12 cellular contexts compared by ENCODE assay signal in the genomic region with DNA sequence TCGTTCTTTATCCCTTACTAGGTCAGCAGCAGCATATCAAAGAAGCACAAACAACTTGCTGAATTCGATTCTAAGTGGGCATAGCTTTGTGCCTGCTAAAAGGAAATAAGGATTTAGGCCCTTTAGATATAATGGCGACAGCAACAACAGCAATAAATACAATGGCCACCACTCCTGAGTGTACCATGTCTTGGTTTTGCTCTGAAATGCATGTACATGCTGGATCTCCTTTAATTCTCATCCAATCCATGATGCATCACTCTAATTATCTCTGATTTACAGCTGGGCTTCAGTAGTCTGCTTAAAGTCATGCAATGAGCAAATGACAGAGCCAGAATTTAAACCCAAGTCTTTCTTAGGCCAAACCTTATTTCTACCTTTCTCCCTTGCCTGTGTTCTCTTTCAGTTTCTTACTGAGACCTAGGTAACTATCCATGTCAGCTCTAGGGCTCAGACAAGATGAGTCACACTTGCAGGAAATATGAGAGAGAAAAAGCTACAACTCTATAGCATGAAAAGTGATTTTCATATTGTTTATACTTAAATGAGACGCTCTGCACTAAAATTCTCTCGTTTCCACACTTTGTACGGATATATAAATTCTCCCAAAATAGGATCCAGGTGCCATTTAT.
DNase-seq lines count a peak whose midpoint lies in the region; ATAC-seq and TF ChIP-seq lines count a peak whose summit lies in the region.
"Had no signal": no experiment of that assay in that cellular context is flagged by ENCODE, and none has a peak within 500 bp of the region (broad histone marks: within the 10 kb centered on the region; RNA-seq: fewer than 3 reads in every experiment).

No MANE protein-coding gene starts in this region.

- no peaks in the 10 kb centered on the region for H3K79me2 ChIP-seq in trophoblast cell (ENCODE audit: control insufficient read depth, insufficient read depth, low read length, poor library complexity)

- no peak overlapping the region for H4K12ac ChIP-seq in trophoblast cell (ENCODE audit: low read depth, low read length)

- ATAC-seq in GM19035 (IDR thresholded peaks at IDR 0.05; ENCODE audit: unreplicated experiment) (peak; percentile 63), HG03442 (IDR thresholded peaks at IDR 0.05; ENCODE audit: unreplicated experiment) (peak; percentile 83), right cardiac atrium (no peak), GM19328 (IDR thresholded peaks at IDR 0.05; ENCODE audit: unreplicated experiment) (no peak)

- no peak overlapping the region for H2BK12ac ChIP-seq in trophoblast cell (ENCODE audit: low read length)

- no peak for DNase-seq in brain microvascular endothelial cell
- DNase-seq in trophoblast cell = peak in 1 of 2 donors; percentile 42
- no peak for DNase-seq in activated effector memory CD4-positive, alpha-beta T cell treated with anti-CD3 and anti-CD28 coated beads, Interleukin-2, amount 50 U/mL, for 16 hours
- no peak for DNase-seq in right cardiac atrium
- DNase-seq in NCI-H146 (lab: John Stamatoyannopoulos, UW) = no peak
- DNase-seq: NCI-H1105 treated with DMSO at 0.1 percent for 48 hours; stimulated activated CD4-positive, alpha-beta T cell treated with anti-CD3 and anti-CD28 coated beads, Interleukin-12 subunit alpha, Interleukin-12 subunit beta, amount 100 ng/mL, for 4 hours had no signal

- H3K36me3 ChIP-seq in brain microvascular endothelial cell (replicated peaks) = no peaks in the 10 kb centered on the region
- H3K36me3 ChIP-seq in trophoblast cell (ENCODE audit: control insufficient read depth in 1 of 2, insufficient read depth in 2 of 2, low read length in 2 of 2) = no peaks in the 10 kb centered on the region
- H3K36me3 ChIP-seq: tibial nerve had no signal

- peaks cover 3 to 7% of the 10 kb centered on the region in 2 experiments for H3K4me1 ChIP-seq in trophoblast cell (ENCODE audit: control insufficient read depth in 1 of 2, insufficient read depth in 2 of 2, low read length in 2 of 2)
- H3K4me1 ChIP-seq in right cardiac atrium (ENCODE audit: control insufficient read depth, insufficient read depth, low read length) = peaks cover 3% of the 10 kb centered on the region

- no peak overlapping the region for H4K8ac ChIP-seq in trophoblast cell (ENCODE audit: low read depth, low read length)

- no peak overlapping the region for H3K9ac ChIP-seq in trophoblast cell (ENCODE audit: low read length)

- H2BK5ac ChIP-seq in trophoblast cell (ENCODE audit: low read depth, low read length, poor library complexity) = no peak overlapping the region

- H3K27ac ChIP-seq in brain microvascular endothelial cell (peak overlapping the region; percentile 4), trophoblast cell (ENCODE audit: low read depth, low read length) (peak overlapping the region; percentile 3), right cardiac atrium (ENCODE audit: low read length) (no peak overlapping the region)

- no peak overlapping the region for H3K14ac ChIP-seq in trophoblast cell (ENCODE audit: low read length)

- H3K18ac ChIP-seq in trophoblast cell (ENCODE audit: low read length) = no peak overlapping the region

- H3K4me3 ChIP-seq in brain microvascular endothelial cell (ENCODE audit: low read depth, low read length) (no peak overlapping the region), trophoblast cell (ENCODE audit: low read depth, low read length) (no peak overlapping the region), right cardiac atrium (ENCODE audit: low read length) (no peak overlapping the region)
- H3K4me3 ChIP-seq: lung, tibial nerve had no signal

- intact Hi-C loops in right cardiac atrium (cut with DNase I) = no loop called here

- WGBS in trophoblast cell (ENCODE audit: extremely low coverage, insufficient coverage, insufficient read length) = no CpG with 5 or more reads among the region's 6 CpGs
- 83% methylated on average over 6 of the region's 6 CpGs for WGBS in right cardiac atrium

- no peak overlapping the region for H2BK120ac ChIP-seq in trophoblast cell (ENCODE audit: insufficient read depth, low read length, poor library complexity)

- H3K79me1 ChIP-seq in trophoblast cell (ENCODE audit: low read length) = peaks cover 4% of the 10 kb centered on the region

- no peak overlapping the region for H2AFZ ChIP-seq in trophoblast cell (ENCODE audit: insufficient read depth, low read length, poor library complexity)

- no peak overlapping the region for H3K4me2 ChIP-seq in trophoblast cell (ENCODE audit: low read length)

- no peak overlapping the region for H4K91ac ChIP-seq in trophoblast cell (ENCODE audit: low read depth, low read length)

- no peaks in the 10 kb centered on the region for H3K9me3 ChIP-seq in trophoblast cell (ENCODE audit: insufficient read depth, low read depth, low read length)
- no peaks in the 10 kb centered on the region for H3K9me3 ChIP-seq in right cardiac atrium (ENCODE audit: control insufficient read depth, low read length)
- H3K9me3 ChIP-seq: tibial nerve had no signal

- H3K27me3 ChIP-seq in brain microvascular endothelial cell (replicated peaks) (no peaks in the 10 kb centered on the region), trophoblast cell (ENCODE audit: insufficient read depth, low read length) (no peaks in the 10 kb centered on the region), right cardiac atrium (ENCODE audit: control insufficient read depth, insufficient read depth) (no peaks in the 10 kb centered on the region)
- H3K27me3 ChIP-seq: tibial nerve had no signal

- H2AK5ac ChIP-seq in trophoblast cell (ENCODE audit: low read length) = no peak overlapping the region

- no peak overlapping the region for H3K4ac ChIP-seq in trophoblast cell (ENCODE audit: low read depth, low read length)

- TF ChIP-seq CTCF in brain microvascular endothelial cell (IDR thresholded peaks at IDR 0.05; ENCODE audit: low read depth, low read length, missing control alignments) = no peak

- in situ Hi-C loops in brain microvascular endothelial cell (cut with HindIII; ENCODE audit: low pct_ligation_motif_present, low sequenced_read_pairs) = no loop called here

- no peak overlapping the region for H3K23ac ChIP-seq in trophoblast cell (ENCODE audit: low read length)

Comparison
In these comparisons a context has a peak if more than half of its experiments do, and no peak if none do; other contexts are left out.
1. ATAC-seq: peak in GM19035 (single experiment) and HG03442 (single experiment); none in right cardiac atrium (0 of 2) and GM19328 (single experiment).